In the genomic region with DNA sequence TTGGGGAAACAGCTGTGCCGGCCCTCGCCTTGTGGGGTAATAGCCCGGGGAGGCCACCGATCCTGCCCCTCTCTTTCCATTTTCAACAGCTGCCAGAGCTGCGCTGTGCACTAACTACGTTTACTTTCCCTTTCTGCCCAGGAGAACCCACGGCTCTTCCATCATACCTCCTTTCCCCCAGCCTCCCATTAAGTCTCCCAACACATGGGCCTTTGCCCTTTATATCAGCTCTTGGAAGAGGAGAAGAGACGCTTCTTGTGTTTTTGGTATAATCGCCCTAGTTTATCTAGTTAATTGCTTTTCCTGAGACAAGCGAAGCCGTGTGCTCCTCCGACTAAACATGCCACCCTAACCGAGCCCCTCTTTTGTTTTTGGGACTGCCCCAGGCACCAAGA, we compare ENCODE assay signal across 8 cellular contexts. TPM values are rescaled to one million over a fixed set of nuclear protein-coding genes. Genes with fewer than 3 reads are reported as not detected.
A peak's percentile ranks its signal among the peaks of the same experiment; 100 is the strongest.
DNase-seq lines count a peak whose midpoint lies in the region; ATAC-seq and TF ChIP-seq lines count a peak whose summit lies in the region.

No MANE protein-coding gene starts in this region.

- H3K79me2 ChIP-seq in DND-41 (ENCODE audit: insufficient read depth, low read length): peaks cover 55% of the 10 kb centered on the region

- H3K4me1 ChIP-seq in DND-41 (ENCODE audit: insufficient read depth, low read length): peaks cover 43% of the 10 kb centered on the region
- H3K4me1 ChIP-seq in foreskin keratinocyte: peaks cover 7% of the 10 kb centered on the region

- H3K9ac ChIP-seq in DND-41 (ENCODE audit: low read depth, low read length): peak overlapping the region; percentile 81

- in situ Hi-C loops in KBM-7 (cut with MboI; ENCODE audit: low pct_unique_long_range_greater_than_20kb, low sequenced_read_pairs): no loop called here

- H2AFZ ChIP-seq in DND-41 (ENCODE audit: low read depth, low read length): peak overlapping the region; percentile 96

- no peak for TF ChIP-seq CTCF in DND-41 (IDR thresholded peaks at IDR 0.05; ENCODE audit: borderline replicate concordance, extremely low read depth, low read length, poor library complexity, severe bottlenecking)
- no peak for TF ChIP-seq CTCF in foreskin keratinocyte (conservative IDR thresholded peaks at IDR 0.05)

- peaks cover 14% of the 10 kb centered on the region for H3K36me3 ChIP-seq in DND-41 (ENCODE audit: insufficient read depth, low read length)

- H3K4me2 ChIP-seq in DND-41 (ENCODE audit: insufficient read depth, low read length): peak overlapping the region; percentile 83

- H3K27ac ChIP-seq in DND-41 (ENCODE audit: low read length) (peak overlapping the region; percentile 92), foreskin keratinocyte (peak overlapping the region; percentile 58)

- H3K4me3 ChIP-seq in DND-41 (ENCODE audit: low read depth in 1 of 2, low read length in 2 of 2): peak overlapping the region; percentile 76 to 82
- peak overlapping the region; percentile 99 for H3K4me3 ChIP-seq in skeletal muscle cell (ENCODE audit: low read depth, low read length)

- H3K27me3 ChIP-seq in DND-41 (ENCODE audit: insufficient read depth, low read length, poor library complexity) (no peaks in the 10 kb centered on the region), foreskin keratinocyte (no peaks in the 10 kb centered on the region)

- ATAC-seq in DND-41 (ENCODE audit: insufficient read depth, low read depth) (peak; percentile 43), HG02884 (IDR thresholded peaks at IDR 0.05; ENCODE audit: unreplicated experiment) (peak; percentile 6), foreskin keratinocyte (no peak)

- peak; percentile 53 for DNase-seq in DND-41
- DNase-seq in SW480 (ENCODE audit: low spot score): peak; percentile 32
- peak in 1 of 2 donors; percentile 47 for DNase-seq in foreskin keratinocyte
- no peak for DNase-seq in skeletal muscle cell (ENCODE audit: low read depth)
- DNase-seq in ureter (ENCODE audit: low spot score): no peak
- no peak for DNase-seq in KBM-7
- no peak for DNase-seq in GOT3 (lab: John Stamatoyannopoulos, UW)

- no peaks in the 10 kb centered on the region for H3K9me3 ChIP-seq in DND-41 (ENCODE audit: insufficient read depth, low read length, severe bottlenecking)

- H4K20me1 ChIP-seq in DND-41 (ENCODE audit: insufficient read depth, low read length): no peaks in the 10 kb centered on the region; the same call in 1 of the 2 replicates

RNA-seq across cellular contexts. Expression of a gene that starts 0.7 kb away (rescaled TPM):
- total RNA-seq in foreskin keratinocyte: 16.2 and 17.4 TPM in 2 replicates
- 3.2 and 3.7 TPM in 2 replicates for polyA plus RNA-seq in foreskin keratinocyte
- total RNA-seq in ureter: 36.8 TPM

Comparison
In these comparisons a context has a peak if more than half of its experiments do, and no peak if none do; other contexts are left out.
1. DNase-seq: peak in DND-41 (single experiment) and SW480 (single experiment); none in skeletal muscle cell (single experiment), ureter (single experiment), KBM-7 (single experiment) and GOT3 (single experiment).